Comparison of ENCODE assay signal across 12 cellular contexts in genomic region chr6:35484921-35485392, GRCh38. TPM values are rescaled to one million over a fixed set of nuclear protein-coding genes. Genes with fewer than 3 reads are reported as not detected.
DNase-seq lines count a peak whose midpoint lies in the region; ATAC-seq and TF ChIP-seq lines count a peak whose summit lies in the region.
"Had no signal": no experiment of that assay in that cellular context is flagged by ENCODE, and none has a peak within 500 bp of the region (broad histone marks: within the 10 kb centered on the region; RNA-seq: fewer than 3 reads in every experiment).

No MANE protein-coding gene starts in this region.

- no peak overlapping the region for H3K4me3 ChIP-seq in Panc1 (ENCODE audit: low read depth in 2 of 2, low read length in 2 of 2)
- no peak overlapping the region for H3K4me3 ChIP-seq in adrenal gland

- H3K36me3 Mint-ChIP-seq in progenitor cell of endocrine pancreas (ENCODE audit: insufficient read depth): peaks cover 8% of the 10 kb centered on the region
- H3K36me3 Mint-ChIP-seq: CD4-positive, CD25-positive, alpha-beta regulatory T cell had no signal

- H3K9me3 ChIP-seq in Panc1 (ENCODE audit: control insufficient read depth, insufficient read depth, low read depth, low read length) (no peaks in the 10 kb centered on the region), adrenal gland (replicated peaks in 1 of 3) (no peaks in the 10 kb centered on the region)

- H3K27me3 Mint-ChIP-seq in progenitor cell of endocrine pancreas: no peaks in the 10 kb centered on the region

- H3K9me3 Mint-ChIP-seq in progenitor cell of endocrine pancreas (ENCODE audit: low read depth): no peaks in the 10 kb centered on the region
- H3K9me3 Mint-ChIP-seq: activated T-helper 2 cell treated with anti-CD3 and anti-CD28 coated beads, Interferon-gamma antibody, Interleukin-2, Interleukin-4, amounts not matched to agents 10 μg/mL and 5 μg/mL and 100 μg/mL, durations not matched to agents 14 hours and 24 hours and 36 hours; CD4-positive, CD25-positive, alpha-beta regulatory T cell had no signal

- no peak overlapping the region for H3K4me3 Mint-ChIP-seq in progenitor cell of endocrine pancreas (ENCODE audit: low read depth)
- H3K4me3 Mint-ChIP-seq: CD4-positive, CD25-positive, alpha-beta regulatory T cell had no signal

- DNase-seq in Panc1 (ENCODE audit: low read depth, low spot score): no peak
- DNase-seq in foreskin keratinocyte: no peak
- DNase-seq in progenitor cell of endocrine pancreas (ENCODE audit: low spot score, unreplicated experiment): no peak
- no peak for DNase-seq in NCI-H2029 (lab: John Stamatoyannopoulos, UW)
- no peak for DNase-seq in adrenal gland
- DNase-seq in NCI-H146 treated with DMSO at 0.1 percent for 48 hours (lab: John Stamatoyannopoulos, UW; ENCODE audit: unreplicated experiment): no peak
- DNase-seq: CD4-positive, CD25-positive, alpha-beta regulatory T cell; NCI-H1092 treated with DMSO at 0.1 percent for 48 hours had no signal

- WGBS in adrenal gland, 4 donors: 88 to 93% (median 90%) methylated on average over 2 to 7 of the region's 7 CpGs

- H3K27ac Mint-ChIP-seq in progenitor cell of endocrine pancreas: peak overlapping the region; percentile 89
- H3K27ac Mint-ChIP-seq: activated T-helper 2 cell treated with anti-CD3 and anti-CD28 coated beads, Interferon-gamma antibody, Interleukin-2, Interleukin-4, amounts not matched to agents 10 μg/mL and 5 μg/mL and 100 μg/mL, durations not matched to agents 14 hours and 24 hours and 36 hours; CD4-positive, CD25-positive, alpha-beta regulatory T cell had no signal

- H3K36me3 ChIP-seq in Panc1 (ENCODE audit: control insufficient read depth, insufficient read depth, low read length) (no peaks in the 10 kb centered on the region), adrenal gland (replicated peaks in 1 of 2) (no peaks in the 10 kb centered on the region)

- H3K4me1 ChIP-seq in Panc1 (ENCODE audit: control insufficient read depth, insufficient read depth, low read length) (peaks cover 17% of the 10 kb centered on the region), foreskin keratinocyte (peaks cover 44% of the 10 kb centered on the region), adrenal gland (replicated peaks in 1 of 2) (peaks cover 8 to 20% of the 10 kb centered on the region in 2 donors)

- CTCF ChIA-PET in Panc1 (lab: Charles Lee): no interaction called here

- TF ChIP-seq POLR2A in adrenal gland (IDR thresholded peaks at IDR 0.05): no peak

- in situ Hi-C loops in Panc1 (cut with HindIII; ENCODE audit: low pct_unique_long_range_greater_than_20kb, low sequenced_read_pairs): no loop called here

- H3K4me1 Mint-ChIP-seq in progenitor cell of endocrine pancreas (ENCODE audit: low read depth): peaks cover 24% of the 10 kb centered on the region

- BruUV-seq in Panc1 (replicated peaks; lab: Mats Ljungman, UMichigan): no TSS peak

- ATAC-seq in Panc1 (peak; percentile 35; the same call in 1 of the 2 replicates), foreskin keratinocyte (peak; percentile 18), GM21447 (IDR thresholded peaks at IDR 0.05; ENCODE audit: unreplicated experiment) (no peak)

- H3K27me3 ChIP-seq in Panc1 (ENCODE audit: control insufficient read depth, insufficient read depth, low read length): no peaks in the 10 kb centered on the region
- H3K27me3 ChIP-seq in foreskin keratinocyte: no peaks in the 10 kb centered on the region
- no peaks in the 10 kb centered on the region for H3K27me3 ChIP-seq in adrenal gland

- TF ChIP-seq CTCF in C4-2B (conservative IDR thresholded peaks at IDR 0.05) (no peak), Panc1 (IDR thresholded peaks at IDR 0.05) (no peak), foreskin keratinocyte (conservative IDR thresholded peaks at IDR 0.05) (no peak), progenitor cell of endocrine pancreas (IDR thresholded peaks at IDR 0.05; ENCODE audit: unreplicated experiment) (no peak), adrenal gland (IDR thresholded peaks at IDR 0.05) (no peak)

- intact Hi-C loops in Panc1 (cut with micrococcal nuclease; ENCODE audit: unreplicated experiment): no loop called here
- intact Hi-C loops in adrenal gland (cut with DNase I): no loop called here

- POLR2A ChIA-PET in Panc1 (lab: Charles Lee): no interaction called here

- H3K27ac ChIP-seq in C4-2B (peak overlapping the region; percentile 81), Panc1 (ENCODE audit: low read length) (no peak overlapping the region), foreskin keratinocyte (peak overlapping the region; percentile 96), adrenal gland (peak overlapping the region in 2 of 5 donors; percentile 30 to 73)

RNA-seq across cellular contexts. Expression of gene TEAD3, which starts 11.9 kb away (rescaled TPM):
- total RNA-seq in Panc1 (2021; ENCODE audit: unreplicated experiment): 10.7 TPM
- polyA plus RNA-seq in Panc1 (2012; ENCODE audit: insufficient read length): 14.6 TPM
- total RNA-seq in foreskin keratinocyte: 14.0 and 14.9 TPM in 2 replicates
- polyA plus RNA-seq in foreskin keratinocyte: 17.1 and 17.2 TPM in 2 replicates
- 42.5 and 43.4 TPM in 2 replicates for total RNA-seq in progenitor cell of endocrine pancreas
- total RNA-seq in adrenal gland: 10 to 100 TPM in 3 of 8 donors, 1 to 10 TPM in 5; 4.8 to 14.3 (median 8.7) TPM
- 10 to 100 TPM in 2 of 3 donors, 1 to 10 TPM in 1; 5.5 to 15.5 (median 12.2) TPM for polyA plus RNA-seq in adrenal gland
- total RNA-seq: CD4-positive, CD25-positive, alpha-beta regulatory T cell had no signal

RNA-seq across cellular contexts. Expression of gene RPL10A, which starts 16.8 kb away (rescaled TPM):
- total RNA-seq in Panc1 (2021; ENCODE audit: unreplicated experiment) (732 TPM), foreskin keratinocyte (1,635 and 1,748 TPM in 2 replicates), progenitor cell of endocrine pancreas (1,416 and 1,451 TPM in 2 replicates), adrenal gland (1,000 to 10,000 TPM in 5 of 8 donors, 100 to 1,000 TPM in 3; 680 to 1,387 (median 1,180) TPM)
- polyA plus RNA-seq in Panc1 (2012; ENCODE audit: insufficient read length): 904 TPM
- polyA plus RNA-seq in foreskin keratinocyte (2,218 and 2,342 TPM in 2 replicates), adrenal gland (1,000 to 10,000 TPM in 1 of 3 donors, 100 to 1,000 TPM in 2; 733 to 1,132 (median 750) TPM)

RNA-seq across cellular contexts. Expression of gene TULP1, which starts 27.7 kb away (rescaled TPM):
- not detected for total RNA-seq in Panc1 (2021; ENCODE audit: unreplicated experiment)
- not detected for polyA plus RNA-seq in Panc1 (2012; ENCODE audit: insufficient read length)
- total RNA-seq in foreskin keratinocyte: not detected in 2 replicates
- polyA plus RNA-seq in foreskin keratinocyte: not detected in 2 replicates
- 0.22 TPM in 2 replicates for total RNA-seq in progenitor cell of endocrine pancreas
- not detected for total RNA-seq in adrenal gland
- under 1 TPM in 2 of 3 donors, not detected in 1; 0.07 to 0.80 TPM for polyA plus RNA-seq in adrenal gland
- total RNA-seq: activated T-helper 2 cell treated with anti-CD3 and anti-CD28 coated beads, Interferon-gamma antibody, Interleukin-2, Interleukin-4, amounts not matched to agents 10 μg/mL and 5 μg/mL and 100 μg/mL, durations not matched to agents 14 hours and 24 hours and 36 hours; CD4-positive, CD25-positive, alpha-beta regulatory T cell; SK-MEL-5 had no signal
- polyA plus RNA-seq: CD4-positive, CD25-positive, alpha-beta regulatory T cell had no signal

RNA-seq across cellular contexts. Expression of gene FANCE, which starts 32.8 kb away (rescaled TPM):
- total RNA-seq in Panc1 (2021; ENCODE audit: unreplicated experiment): 4.3 TPM
- polyA plus RNA-seq in Panc1 (2012; ENCODE audit: insufficient read length): 2.8 TPM
- 14.0 and 14.5 TPM in 2 replicates for total RNA-seq in foreskin keratinocyte
- polyA plus RNA-seq in foreskin keratinocyte: 10.6 and 11.7 TPM in 2 replicates
- total RNA-seq in progenitor cell of endocrine pancreas: 9.3 and 10.6 TPM in 2 replicates
- 1 to 10 TPM; 1.0 to 3.5 (median 2.1) TPM for total RNA-seq in adrenal gland
- polyA plus RNA-seq in adrenal gland: 1 to 10 TPM; 1.4 to 2.7 (median 1.7) TPM
